In the genomic region with DNA sequence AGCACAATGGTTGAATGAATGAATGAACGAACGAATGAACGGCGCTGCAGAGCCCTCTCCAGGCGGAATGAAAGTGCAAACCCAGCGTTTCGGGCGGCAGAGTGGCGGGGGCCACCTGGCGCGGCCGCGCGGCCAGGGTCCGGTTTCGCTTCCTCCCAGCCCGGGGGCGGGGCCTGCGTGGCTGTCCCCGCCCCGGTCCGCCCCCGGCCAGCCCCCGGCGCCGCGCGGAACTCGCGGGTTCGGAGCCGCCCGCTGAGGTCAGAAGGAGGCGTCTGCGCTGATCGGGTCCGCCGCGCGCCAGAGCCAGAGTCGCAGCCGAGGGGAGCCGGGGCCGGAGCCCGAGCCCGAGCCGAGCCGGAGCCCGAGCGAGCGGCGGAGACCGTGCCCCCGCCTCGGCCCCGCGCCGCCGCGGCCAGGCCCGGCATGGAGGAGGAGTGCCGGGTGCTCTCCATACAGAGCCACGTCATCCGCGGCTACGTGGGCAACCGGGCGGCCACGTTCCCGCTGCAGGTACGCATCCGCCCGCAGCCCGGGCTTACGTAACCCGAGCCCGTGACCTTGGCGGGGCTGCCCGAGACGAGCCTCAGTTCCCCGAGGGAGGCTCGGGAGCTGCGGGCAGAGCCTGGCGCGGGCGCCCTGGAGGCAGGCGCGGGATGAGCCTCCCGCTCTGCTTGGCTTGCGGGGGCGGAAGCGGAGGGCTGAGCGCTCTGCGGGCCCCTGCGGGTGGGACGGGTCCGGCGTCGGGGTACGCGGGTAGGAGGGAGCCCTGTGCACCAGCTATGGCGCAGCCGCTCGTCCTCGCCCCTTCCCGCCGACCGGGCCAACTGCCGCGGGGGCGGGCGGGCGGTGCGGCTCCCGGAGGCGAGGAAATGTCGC, we compare ENCODE assay signal across 8 cellular contexts. TPM values are rescaled to one million over a fixed set of nuclear protein-coding genes. Genes with fewer than 3 reads are reported as not detected.
A peak's percentile ranks its signal among the peaks of the same experiment; 100 is the strongest.
DNase-seq lines count a peak whose midpoint lies in the region; ATAC-seq and TF ChIP-seq lines count a peak whose summit lies in the region.

PDXK (plus strand) TSS at position 258 of the 876 bp plus-strand sequence; CDS start at position 424, 166 bp downstream.

- H3K9me2 ChIP-seq in OCI-LY1 (ENCODE audit: low read depth, low read length), result no peaks in the 10 kb centered on the region

- CTCF ChIA-PET in CD8-positive, alpha-beta T cell (lab: Charles Lee), result no interaction called here

- H3K36me3 Mint-ChIP-seq in CD8-positive, alpha-beta T cell, result peaks cover 6% of the 10 kb centered on the region

- peaks cover 16% of the 10 kb centered on the region for H3K4me1 ChIP-seq in CD8-positive, alpha-beta T cell (ENCODE audit: insufficient read depth, low read length)
- H3K4me1 ChIP-seq in OCI-LY1 (ENCODE audit: insufficient read depth, low read length, severe bottlenecking), result peaks cover 49% of the 10 kb centered on the region

- no peaks in the 10 kb centered on the region for H3F3A ChIP-seq in OCI-LY1 (ENCODE audit: insufficient read depth, low read length)

- H3K27me3 ChIP-seq in CD8-positive, alpha-beta T cell (ENCODE audit: insufficient read depth, low read length), result no peaks in the 10 kb centered on the region
- peaks cover 6% of the 10 kb centered on the region for H3K27me3 ChIP-seq in OCI-LY1 (ENCODE audit: insufficient read depth, low read length)

- H3K36me3 ChIP-seq in CD8-positive, alpha-beta T cell (ENCODE audit: insufficient read depth, low read length), result no peaks in the 10 kb centered on the region
- H3K36me3 ChIP-seq in OCI-LY1 (ENCODE audit: insufficient read depth, low read length), result peaks cover 8% of the 10 kb centered on the region

- peak within 1 kb of the TSS; percentile 74 for H3K27ac ChIP-seq in CD8-positive, alpha-beta T cell (ENCODE audit: low read depth, low read length)
- H3K27ac ChIP-seq in OCI-LY1 (ENCODE audit: low read depth, low read length, poor library complexity, severe bottlenecking), result no peak within 1 kb of the TSS

- H3K79me2 ChIP-seq in OCI-LY1 (ENCODE audit: insufficient read depth, low read length), result 0 out of 2 replicates have a peak, but pooled peaks cover 7% of the 10 kb centered on the region

- H3K4me3 Mint-ChIP-seq in CD8-positive, alpha-beta T cell, result peak within 1 kb of the TSS; percentile 84

- POLR2A ChIA-PET in CD8-positive, alpha-beta T cell (lab: Charles Lee), result interaction anchor here (0.9 to 2.1 kb wide), 2 partner anchors 10 to 12 kb away, joined by 3 to 10 read pairs; no protein-coding TSS in a partner anchor

- no peak for TF ChIP-seq CTCF in CD8-positive, alpha-beta T cell (IDR thresholded peaks at IDR 0.05)
- peak; percentile 37 for TF ChIP-seq CTCF in OCI-LY1 (IDR thresholded peaks at IDR 0.05; ENCODE audit: low read length)
- TF ChIP-seq CTCF in epithelial cell of esophagus (IDR thresholded peaks at IDR 0.05; ENCODE audit: insufficient read depth, low read depth, low read length, missing control alignments), result no peak

- peak within 1 kb of the TSS; percentile 82 for H3K9ac ChIP-seq in OCI-LY1 (ENCODE audit: low read length)

- peak within 1 kb of the TSS; percentile 83 for H3K4me3 ChIP-seq in CD8-positive, alpha-beta T cell (ENCODE audit: low read depth, low read length)
- H3K4me3 ChIP-seq in OCI-LY1 (ENCODE audit: low read depth, low read length, poor library complexity, severe bottlenecking) (peak within 1 kb of the TSS; percentile 72), epithelial cell of esophagus (ENCODE audit: low read length) (peak within 1 kb of the TSS; percentile 90)

- ATAC-seq in CD8-positive, alpha-beta T cell, result peak; percentile 77
- ATAC-seq in GM19397 (IDR thresholded peaks at IDR 0.05; ENCODE audit: unreplicated experiment) (peak; percentile 64), HG03558 (IDR thresholded peaks at IDR 0.05; ENCODE audit: extremely low read depth, unreplicated experiment) (peak; percentile 26)

- H2AFZ ChIP-seq in OCI-LY1 (ENCODE audit: low read length), result 0 out of 2 replicates have a peak within 1 kb of the TSS, but pooled peaks have one; percentile 71

- peak within 1 kb of the TSS; percentile 27 for H3K27ac Mint-ChIP-seq in CD8-positive, alpha-beta T cell

- H4K20me1 ChIP-seq in OCI-LY1 (ENCODE audit: insufficient read depth, low read length), result no peaks in the 10 kb centered on the region

- H3K27me3 Mint-ChIP-seq in CD8-positive, alpha-beta T cell (ENCODE audit: low read depth), result no peaks in the 10 kb centered on the region

- H3K4me1 Mint-ChIP-seq in CD8-positive, alpha-beta T cell (ENCODE audit: low read depth), result peaks cover 29% of the 10 kb centered on the region

- intact Hi-C loops in CD8-positive, alpha-beta T cell (cut with DNase I, micrococcal nuclease), result loop anchor here (1.0 to 2.0 kb wide), 4 partner anchors 9 to 70 kb away; partner anchors contain the start of genes CSTB (in 2 of the 2) and RRP1 (in 1 of the 2)

- peak within 1 kb of the TSS; percentile 84 for H3K4me2 ChIP-seq in OCI-LY1 (ENCODE audit: low read length)

- DNase-seq in CD8-positive, alpha-beta T cell, result peak; percentile 49 to 84 (median 71)
- DNase-seq in activated T-cell treated with anti-CD3 and anti-CD28 coated beads for 4 hours (peak; percentile 64), epithelial cell of esophagus (ENCODE audit: low read depth) (peak; percentile 89), mucosa of gallbladder (ENCODE audit: low spot score) (peak; percentile 88)
- DNase-seq in stimulated activated CD8-positive, alpha-beta memory T cell treated with anti-CD3 and anti-CD28 coated beads, Interleukin-4, amount 100 ng/mL, for 24 hours (ENCODE audit: low read depth), result peak; percentile 68

- no peaks in the 10 kb centered on the region for H3K9me3 Mint-ChIP-seq in CD8-positive, alpha-beta T cell

- no peaks in the 10 kb centered on the region for H3K9me3 ChIP-seq in CD8-positive, alpha-beta T cell (ENCODE audit: low read length)
- H3K9me3 ChIP-seq in OCI-LY1 (ENCODE audit: low read length), result no peaks in the 10 kb centered on the region

RNA-seq across cellular contexts. Expression of gene PDXK, which starts in this region (rescaled TPM):
- total RNA-seq in CD8-positive, alpha-beta T cell, result 10 to 100 TPM; 60.3 to 71.1 TPM
- 188 TPM for total RNA-seq in mucosa of gallbladder

Comparison
In these comparisons a context has a peak if more than half of its experiments do, and no peak if none do; other contexts are left out.
1. ATAC-seq: peak in every context shown above with its lines; median percentile 77 in CD8-positive, alpha-beta T cell; 64 in GM19397; 26 in HG03558.